ENCODE assay signal across 6 cellular contexts in the genomic region with DNA sequence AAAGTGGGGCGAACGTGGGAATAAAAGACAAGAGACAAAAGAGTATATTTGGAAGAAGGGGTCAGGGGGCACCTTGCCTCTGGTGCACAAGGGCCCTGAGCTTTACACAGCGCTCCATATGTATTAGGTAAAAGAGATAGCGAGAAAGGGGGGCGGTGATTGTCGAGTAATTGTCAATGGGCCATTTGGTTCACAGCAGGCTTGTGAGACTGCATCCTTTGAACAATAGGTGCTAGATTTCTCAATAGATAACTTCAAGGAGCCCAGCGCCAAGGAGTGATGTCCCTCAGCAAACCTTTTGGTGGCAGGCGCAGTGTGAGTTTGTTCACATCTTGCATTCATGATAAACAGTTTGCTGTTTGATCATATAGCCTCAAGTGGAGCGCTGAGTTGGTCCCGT.
DNase-seq lines count a peak whose midpoint lies in the region; ATAC-seq, FAIRE-seq and TF ChIP-seq lines count a peak whose summit lies in the region.
"Not testable (repeated sequence)": the region's sequence is repeated elsewhere in the genome, so short reads cannot be mapped to it uniquely, and the experiment has no call there.

No MANE protein-coding gene starts in this region.

- H2BK5ac ChIP-seq in mesendoderm (ENCODE audit: low read length), result peak overlapping the region; percentile 78

- H3K4me2 ChIP-seq in K562 (ENCODE audit: insufficient read depth, low read length); mesendoderm (ENCODE audit: low read length): not testable (repeated sequence)

- H2BK15ac ChIP-seq in mesendoderm (replicated peaks; ENCODE audit: low read depth), result not testable (repeated sequence)

- H3K27ac Mint-ChIP-seq in endodermal cell, result not testable (repeated sequence)

- 6% methylated on average over 10 of the region's 10 CpGs for WGBS in K562 (ENCODE audit: insufficient coverage, low coverage, missing lambda C conversion rate)
- 66 to 82% methylated on average over 4 to 10 of the region's 10 CpGs for WGBS in endodermal cell (ENCODE audit: insufficient coverage in 1 of 2, insufficient read length in 1 of 2), 2 experiments
- WGBS in mesendoderm (ENCODE audit: extremely low coverage, insufficient coverage, low lambda C conversion rate), result no CpG with 5 or more reads among the region's 10 CpGs

- not testable (repeated sequence) for H3K36me3 ChIP-seq in H7 (replicated peaks; ENCODE audit: control insufficient read depth, insufficient read depth, low read length); K562 (ENCODE audit: control insufficient read depth, insufficient read depth, low read length); endodermal cell (ENCODE audit: control insufficient read depth, insufficient read depth, low read length); mesendoderm (ENCODE audit: control insufficient read depth, insufficient read depth, low read length)

- in situ Hi-C loops in K562 (cut with MboI), result not testable (repeated sequence)

- BruUV-seq in K562 (replicated peaks; lab: Mats Ljungman, UMichigan), result not testable (repeated sequence)

- H3K23ac ChIP-seq in mesendoderm (ENCODE audit: low read length), result not testable (repeated sequence)

- H3K27me3 ChIP-seq in H7 (ENCODE audit: control insufficient read depth, insufficient read depth, low read length); endodermal cell (ENCODE audit: control insufficient read depth, insufficient read depth, low read length, poor library complexity, severe bottlenecking); mesendoderm (ENCODE audit: insufficient read depth, low read length, poor library complexity): not testable (repeated sequence)
- peaks cover 6 to 26% of the 10 kb centered on the region in 2 experiments for H3K27me3 ChIP-seq in K562 (ENCODE audit: control insufficient read depth in 2 of 2, insufficient read depth in 2 of 2, low read length in 2 of 2)

- not testable (repeated sequence) for H3K9ac ChIP-seq in K562 (ENCODE audit: insufficient read depth in 1 of 2, low read depth in 2 of 2, low read length in 2 of 2); endodermal cell (ENCODE audit: extremely low read depth, low read length, poor library complexity, severe bottlenecking); mesendoderm (ENCODE audit: low read length)

- H3K9me1 ChIP-seq in K562 (ENCODE audit: control insufficient read depth, insufficient read depth, low read length), result not testable (repeated sequence)

- not testable (repeated sequence) for TF ChIP-seq CTCF in K562 (IDR thresholded peaks at IDR 0.05 in 2 of 3, conservative IDR thresholded peaks at IDR 0.05 in 1 of 3; ENCODE audit: insufficient read depth in 2 of 3, low read depth in 1 of 3, low read length in 3 of 3); endodermal cell (conservative IDR thresholded peaks at IDR 0.05)

- H3K56ac ChIP-seq in mesendoderm (ENCODE audit: low read length), result not testable (repeated sequence)

- not testable (repeated sequence) for H3K9me3 ChIP-seq in K562 (replicated peaks; ENCODE audit: control insufficient read depth, insufficient read depth, low read depth, low read length)
- peaks cover 64% of the 10 kb centered on the region for H3K9me3 ChIP-seq in endodermal cell (ENCODE audit: control insufficient read depth, low read length)

- not testable (repeated sequence) for H2AFZ ChIP-seq in K562 (ENCODE audit: low read depth, low read length)

- peak overlapping the region; percentile 6 for H2BK120ac ChIP-seq in mesendoderm (ENCODE audit: low read depth, low read length)

- H3K27ac ChIP-seq in K562 (ENCODE audit: extremely low read depth, low read depth, low read length); endodermal cell (ENCODE audit: low read depth, low read length): not testable (repeated sequence)
- peak overlapping the region; percentile 57 for H3K27ac ChIP-seq in mesendoderm (ENCODE audit: low read depth, low read length)

- H3K4me3 ChIP-seq in H7 (ENCODE audit: insufficient read depth, low read depth, low read length) (peak overlapping the region; percentile 16; the same call in 1 of the 2 replicates), endodermal cell (ENCODE audit: low read length) (peak overlapping the region; percentile 70)
- not testable (repeated sequence) for H3K4me3 ChIP-seq in K562; mesendoderm (ENCODE audit: low read length)

- not testable (repeated sequence) for H4K8ac ChIP-seq in mesendoderm (ENCODE audit: low read depth, low read length)

- H3K79me1 ChIP-seq in mesendoderm (ENCODE audit: low read length), result not testable (repeated sequence)

- H3K4me3 Mint-ChIP-seq in endodermal cell, result not testable (repeated sequence)

- H3K4me1 ChIP-seq in K562 (replicated peaks in 1 of 2; ENCODE audit: control insufficient read depth in 2 of 2, insufficient read depth in 2 of 2, low read length in 2 of 2); endodermal cell (ENCODE audit: control insufficient read depth, insufficient read depth, low read length); mesendoderm (ENCODE audit: control insufficient read depth, low read depth, low read length): not testable (repeated sequence)

- not testable (repeated sequence) for H4K20me1 ChIP-seq in K562 (replicated peaks; ENCODE audit: control insufficient read depth, insufficient read depth, low read length)

- H3K9me3 Mint-ChIP-seq in endodermal cell, result peaks cover 39% of the 10 kb centered on the region

- DNase-seq in ELF-1 (ENCODE audit: low read depth, low spot score) (peak; percentile 47), endodermal cell (peak; percentile 67), Right ventricle myocardium inferior (ENCODE audit: missing footprints) (peak; percentile 55), mesendoderm (peak; percentile 83)
- DNase-seq in H7; K562 (ENCODE audit: extremely low read depth in 1 of 4, low spot score in 3 of 4): not testable (repeated sequence)

- not testable (repeated sequence) for H3K4me1 Mint-ChIP-seq in endodermal cell

- POLR2A ChIA-PET in K562 (lab: Yijun Ruan, JAX), result interaction anchor here (0.9 kb wide), 1 partner anchor 8 kb away, joined by 3 read pairs; no protein-coding TSS in a partner anchor

- H3K79me2 ChIP-seq in K562 (ENCODE audit: control insufficient read depth, insufficient read depth, low read length); mesendoderm (ENCODE audit: control insufficient read depth, insufficient read depth, low read length): not testable (repeated sequence)

- H3K36me3 Mint-ChIP-seq in endodermal cell (ENCODE audit: low read depth), result not testable (repeated sequence)

- intact Hi-C loops in K562 (cut with micrococcal nuclease); Right ventricle myocardium inferior (cut with DNase I): not testable (repeated sequence)

- FAIRE-seq in K562 (lab: Jason Lieb, UNC), result not testable (repeated sequence)

- not testable (repeated sequence) for TF ChIP-seq POLR2A in K562 (conservative IDR thresholded peaks at IDR 0.05)

- H3K4ac ChIP-seq in mesendoderm (ENCODE audit: low read depth, low read length), result not testable (repeated sequence)

- ATAC-seq in K562, result peak; percentile 21; the same call in 1 of the 3 replicates
- not testable (repeated sequence) for ATAC-seq in Right ventricle myocardium inferior

- TF ChIP-seq EP300 in K562 (IDR thresholded peaks at IDR 0.05; ENCODE audit: low read length), result not testable (repeated sequence)

- not testable (repeated sequence) for TF ChIP-seq RAD21 in K562 (CRISPR knock-in tag; conservative IDR thresholded peaks at IDR 0.05 in 1 of 2, IDR thresholded peaks at IDR 0.05 in 1 of 2)

- not testable (repeated sequence) for H2AK5ac ChIP-seq in mesendoderm (ENCODE audit: low read length)

- CTCF ChIA-PET in K562 (lab: Yijun Ruan, JAX; ENCODE audit: low intra/inter-chr PET ratio), result not testable (repeated sequence)

- not testable (repeated sequence) for H3K27me3 Mint-ChIP-seq in endodermal cell (ENCODE audit: insufficient read depth)

- H4K5ac ChIP-seq in mesendoderm (ENCODE audit: low read length), result not testable (repeated sequence)

- H3K18ac ChIP-seq in mesendoderm (ENCODE audit: low read length), result peak overlapping the region; percentile 60
